ENCODE assay signal across 8 cellular contexts in genomic region chr4:25159837-25160713, GRCh38. TPM values are rescaled to one million over a fixed set of nuclear protein-coding genes. Genes with fewer than 3 reads are reported as not detected.
DNase-seq lines count a peak whose midpoint lies in the region; ATAC-seq and TF ChIP-seq lines count a peak whose summit lies in the region.

Gene SEPSECS (minus strand): TSS chr4:25160449. CDS start chr4:25160369, 80 bp downstream.

- H3K4me1 Mint-ChIP-seq in CD8-positive, alpha-beta T cell (ENCODE audit: low read depth) = peaks cover 52% of the 10 kb centered on the region

- peak within 1 kb of the TSS; percentile 98 for H3K27ac ChIP-seq in CD8-positive, alpha-beta T cell (ENCODE audit: low read depth, low read length)
- H3K27ac ChIP-seq in lung (ENCODE audit: low read depth in 1 of 2, low read length in 1 of 2) = peak within 1 kb of the TSS; percentile 97 to 99

- H3K9me3 ChIP-seq in CD8-positive, alpha-beta T cell (ENCODE audit: low read length) = no peaks in the 10 kb centered on the region
- H3K9me3 ChIP-seq in lung (ENCODE audit: control insufficient read depth in 2 of 2, insufficient read depth in 1 of 2, low read length in 1 of 2) = no peaks in the 10 kb centered on the region

- no peaks in the 10 kb centered on the region for H3K36me3 ChIP-seq in CD8-positive, alpha-beta T cell (ENCODE audit: insufficient read depth, low read length)
- no peaks in the 10 kb centered on the region for H3K36me3 ChIP-seq in lung (ENCODE audit: control insufficient read depth in 2 of 2, insufficient read depth in 2 of 2, low read length in 2 of 2)

- 1% methylated on average over 63 to 66 of the region's 66 CpGs for WGBS in lung, 2 donors

- H3K27ac Mint-ChIP-seq in CD8-positive, alpha-beta T cell = peak within 1 kb of the TSS; percentile 94

- peaks cover 18% of the 10 kb centered on the region for H3K4me1 ChIP-seq in CD8-positive, alpha-beta T cell (ENCODE audit: insufficient read depth, low read length)
- H3K4me1 ChIP-seq in lung (ENCODE audit: control insufficient read depth in 2 of 2, insufficient read depth in 2 of 2, low read length in 2 of 2) = peaks cover 1 to 3% of the 10 kb centered on the region in 2 donors

- H3K36me3 Mint-ChIP-seq in CD8-positive, alpha-beta T cell = peaks cover 42% of the 10 kb centered on the region

- H3K4me3 Mint-ChIP-seq in CD8-positive, alpha-beta T cell = peak within 1 kb of the TSS; percentile 91

- no peaks in the 10 kb centered on the region for H3K27me3 ChIP-seq in CD8-positive, alpha-beta T cell (ENCODE audit: insufficient read depth, low read length)
- no peaks in the 10 kb centered on the region for H3K27me3 ChIP-seq in lung (ENCODE audit: control insufficient read depth, insufficient read depth)

- no peaks in the 10 kb centered on the region for H3K27me3 Mint-ChIP-seq in CD8-positive, alpha-beta T cell (ENCODE audit: low read depth)

- H3K4me3 ChIP-seq in CD8-positive, alpha-beta T cell (ENCODE audit: low read depth, low read length) = peak within 1 kb of the TSS; percentile 60
- peak within 1 kb of the TSS; percentile 98 for H3K4me3 ChIP-seq in lung

- intact Hi-C loops in CD8-positive, alpha-beta T cell (cut with DNase I, micrococcal nuclease) = loop anchor here (1.0 to 10.0 kb wide), 13 partner anchors 19 to 1705 kb away; partner anchors contain the start of genes ANAPC4 (in 2 of the 2), DHX15 (in 2 of the 2), SEL1L3 (in 2 of the 2) and TBC1D19 (in 2 of the 2)

- ATAC-seq in CD8-positive, alpha-beta T cell = peak; percentile 79
- ATAC-seq in GM19467 (IDR thresholded peaks at IDR 0.05; ENCODE audit: unreplicated experiment) (peak; percentile 87), lung (ENCODE audit: insufficient read depth, low FRiP score) (peak; percentile 88)

- peak; percentile 82 to 95 (median 93) for DNase-seq in CD8-positive, alpha-beta T cell
- DNase-seq in HS-27A (ENCODE audit: low read depth) = peak; percentile 92
- peak; percentile 62 for DNase-seq in NK-92 (lab: John Stamatoyannopoulos, UW; ENCODE audit: unreplicated experiment)
- DNase-seq in activated CD8-positive, alpha-beta memory T cell treated with anti-CD3 and anti-CD28 coated beads for 1 hour (ENCODE audit: extremely low read depth in 1 of 2, low read depth in 1 of 2) = peak; percentile 87 to 90
- DNase-seq in effector CD4-positive, alpha-beta T cell = peak; percentile 95
- DNase-seq in lung (ENCODE audit: low spot score) = peak; percentile 98
- DNase-seq in stimulated activated CD4-positive, alpha-beta T cell treated with anti-CD3 and anti-CD28 coated beads, TNF-alpha, amount 100 ng/mL, for 4 hours (ENCODE audit: low read depth in 3 of 3) = peak; percentile 84 to 90 (median 85)

- POLR2A ChIA-PET in CD8-positive, alpha-beta T cell (lab: Charles Lee) = interaction anchor here (0.6 to 4.7 kb wide), 11 partner anchors 16 to 1160 kb away, joined by 3 to 40 read pairs (median 3); partner anchors contain the start of genes ANAPC4, DHX15, PI4K2B and ZCCHC4

- TF ChIP-seq CTCF in CD8-positive, alpha-beta T cell (IDR thresholded peaks at IDR 0.05) = no peak
- TF ChIP-seq CTCF in lung (IDR thresholded peaks at IDR 0.05; ENCODE audit: control extremely low read depth, extremely low read depth) = no peak

- no peaks in the 10 kb centered on the region for H3K9me3 Mint-ChIP-seq in CD8-positive, alpha-beta T cell

- CTCF ChIA-PET in CD8-positive, alpha-beta T cell (lab: Charles Lee) = interaction anchor here (1.0 to 2.8 kb wide), 4 partner anchors 15 to 152 kb away, joined by 4 to 21 read pairs (median 6); partner anchors contain the start of genes PI4K2B and ZCCHC4

RNA-seq across cellular contexts. Expression of gene SEPSECS, which starts in this region (rescaled TPM):
- 10 to 100 TPM; 12.5 to 13.4 TPM for total RNA-seq in CD8-positive, alpha-beta T cell
- 10 to 100 TPM in 1 of 2 donors, 1 to 10 TPM in 1; 8.8 to 23.2 TPM for total RNA-seq in lung
- 1 to 10 TPM; 2.8 to 5.9 TPM for polyA plus RNA-seq in lung

Comparison
In these comparisons a context has a peak if more than half of its experiments do, and no peak if none do; other contexts are left out.
1. Peak in every context shown above with its lines: DNase-seq, ATAC-seq, H3K4me3 ChIP-seq and H3K27ac ChIP-seq.